2 cellular contexts compared by ENCODE assay signal in the genomic region with DNA sequence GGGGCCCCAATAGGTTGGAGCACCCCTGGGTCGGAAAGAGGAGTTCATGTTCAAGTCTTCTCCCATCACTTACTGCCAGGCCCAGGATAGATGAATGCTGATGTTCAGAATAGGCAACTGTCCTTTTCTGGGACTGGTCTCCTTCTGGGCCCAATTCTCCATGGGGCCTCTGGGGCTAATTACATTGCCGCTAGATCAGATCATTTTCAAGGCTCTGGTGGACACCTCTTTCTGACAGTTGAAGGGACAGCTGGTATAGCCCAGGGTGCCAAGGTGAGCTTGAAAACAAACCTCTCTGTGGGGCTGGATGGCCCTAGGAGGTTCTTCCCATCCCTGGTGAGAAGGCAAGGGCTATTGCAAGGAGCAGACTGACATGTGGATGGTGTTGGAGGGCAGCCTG.
TF ChIP-seq lines count a peak whose summit lies in the region.

No MANE protein-coding gene starts in this region.

TF ChIP-seq in SK-N-SH, 30 proteins besides CTCF, POLR2A, EP300 and RAD21:
- TF ChIP-seq TCF12 (IDR thresholded peaks at IDR 0.05) (no peak), GABPA (IDR thresholded peaks at IDR 0.05; ENCODE audit: low read depth) (no peak), MEF2A (IDR thresholded peaks at IDR 0.05; ENCODE audit: borderline replicate concordance, low read depth) (no peak), YY1 (IDR thresholded peaks at IDR 0.05; ENCODE audit: low read depth) (no peak), RXRA (IDR thresholded peaks at IDR 0.05; ENCODE audit: borderline replicate concordance, low read depth) (no peak), SIN3A (IDR thresholded peaks at IDR 0.05; ENCODE audit: borderline replicate concordance, low read depth, low read length) (no peak), SMC3 (IDR thresholded peaks at IDR 0.05; ENCODE audit: low read depth, low read length) (no peak), FOXM1 (IDR thresholded peaks at IDR 0.05; ENCODE audit: low read depth) (no peak), POLR2AphosphoS5 (IDR thresholded peaks at IDR 0.05; ENCODE audit: low read depth, low read length) (no peak)
- TF ChIP-seq, protein P1, sequence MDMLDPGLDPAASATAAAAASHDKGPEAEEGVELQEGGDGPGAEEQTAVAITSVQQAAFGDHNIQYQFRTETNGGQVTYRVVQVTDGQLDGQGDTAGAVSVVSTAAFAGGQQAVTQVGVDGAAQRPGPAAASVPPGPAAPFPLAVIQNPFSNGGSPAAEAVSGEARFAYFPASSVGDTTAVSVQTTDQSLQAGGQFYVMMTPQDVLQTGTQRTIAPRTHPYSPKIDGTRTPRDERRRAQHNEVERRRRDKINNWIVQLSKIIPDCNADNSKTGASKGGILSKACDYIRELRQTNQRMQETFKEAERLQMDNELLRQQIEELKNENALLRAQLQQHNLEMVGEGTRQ (IDR thresholded peaks at IDR 0.05; ENCODE audit: borderline replicate concordance, low read depth, low read length) = no peak
- TF ChIP-seq, protein P2, sequence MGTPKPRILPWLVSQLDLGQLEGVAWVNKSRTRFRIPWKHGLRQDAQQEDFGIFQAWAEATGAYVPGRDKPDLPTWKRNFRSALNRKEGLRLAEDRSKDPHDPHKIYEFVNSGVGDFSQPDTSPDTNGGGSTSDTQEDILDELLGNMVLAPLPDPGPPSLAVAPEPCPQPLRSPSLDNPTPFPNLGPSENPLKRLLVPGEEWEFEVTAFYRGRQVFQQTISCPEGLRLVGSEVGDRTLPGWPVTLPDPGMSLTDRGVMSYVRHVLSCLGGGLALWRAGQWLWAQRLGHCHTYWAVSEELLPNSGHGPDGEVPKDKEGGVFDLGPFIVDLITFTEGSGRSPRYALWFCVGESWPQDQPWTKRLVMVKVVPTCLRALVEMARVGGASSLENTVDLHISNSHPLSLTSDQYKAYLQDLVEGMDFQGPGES (IDR thresholded peaks at IDR 0.05; ENCODE audit: low read depth, low read length) = no peak
- TF ChIP-seq, protein P3, sequence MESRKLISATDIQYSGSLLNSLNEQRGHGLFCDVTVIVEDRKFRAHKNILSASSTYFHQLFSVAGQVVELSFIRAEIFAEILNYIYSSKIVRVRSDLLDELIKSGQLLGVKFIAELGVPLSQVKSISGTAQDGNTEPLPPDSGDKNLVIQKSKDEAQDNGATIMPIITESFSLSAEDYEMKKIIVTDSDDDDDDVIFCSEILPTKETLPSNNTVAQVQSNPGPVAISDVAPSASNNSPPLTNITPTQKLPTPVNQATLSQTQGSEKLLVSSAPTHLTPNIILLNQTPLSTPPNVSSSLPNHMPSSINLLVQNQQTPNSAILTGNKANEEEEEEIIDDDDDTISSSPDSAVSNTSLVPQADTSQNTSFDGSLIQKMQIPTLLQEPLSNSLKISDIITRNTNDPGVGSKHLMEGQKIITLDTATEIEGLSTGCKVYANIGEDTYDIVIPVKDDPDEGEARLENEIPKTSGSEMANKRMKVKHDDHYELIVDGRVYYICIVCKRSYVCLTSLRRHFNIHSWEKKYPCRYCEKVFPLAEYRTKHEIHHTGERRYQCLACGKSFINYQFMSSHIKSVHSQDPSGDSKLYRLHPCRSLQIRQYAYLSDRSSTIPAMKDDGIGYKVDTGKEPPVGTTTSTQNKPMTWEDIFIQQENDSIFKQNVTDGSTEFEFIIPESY (IDR thresholded peaks at IDR 0.05; ENCODE audit: borderline replicate concordance, low read depth) = no peak
- TF ChIP-seq, protein P4, sequence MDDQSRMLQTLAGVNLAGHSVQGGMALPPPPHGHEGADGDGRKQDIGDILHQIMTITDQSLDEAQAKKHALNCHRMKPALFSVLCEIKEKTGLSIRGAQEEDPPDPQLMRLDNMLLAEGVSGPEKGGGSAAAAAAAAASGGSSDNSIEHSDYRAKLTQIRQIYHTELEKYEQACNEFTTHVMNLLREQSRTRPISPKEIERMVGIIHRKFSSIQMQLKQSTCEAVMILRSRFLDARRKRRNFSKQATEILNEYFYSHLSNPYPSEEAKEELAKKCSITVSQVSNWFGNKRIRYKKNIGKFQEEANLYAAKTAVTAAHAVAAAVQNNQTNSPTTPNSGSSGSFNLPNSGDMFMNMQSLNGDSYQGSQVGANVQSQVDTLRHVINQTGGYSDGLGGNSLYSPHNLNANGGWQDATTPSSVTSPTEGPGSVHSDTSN (IDR thresholded peaks at IDR 0.05) = no peak

TF ChIP-seq in SK-N-SH treated with all-trans-retinoic acid at 6 μM for 48 hours, 23 proteins besides CTCF, POLR2A, EP300 and RAD21:
- TF ChIP-seq ZNF70 (CRISPR knock-in tag; IDR thresholded peaks at IDR 0.05) = no peak
- TF ChIP-seq ZNF8 (CRISPR knock-in tag; IDR thresholded peaks at IDR 0.05) = no peak
- no peak for TF ChIP-seq SNAI2 (CRISPR knock-in tag; IDR thresholded peaks at IDR 0.05)
- no peak for TF ChIP-seq ARNTL (CRISPR knock-in tag; IDR thresholded peaks at IDR 0.05; ENCODE audit: borderline replicate concordance, low read depth)
- TF ChIP-seq ISL1 (CRISPR knock-in tag; IDR thresholded peaks at IDR 0.05) = no peak
- no peak for TF ChIP-seq ESRRG (CRISPR knock-in tag; IDR thresholded peaks at IDR 0.05)
- no peak for TF ChIP-seq TCF4 (CRISPR knock-in tag; IDR thresholded peaks at IDR 0.05; ENCODE audit: borderline replicate concordance)
- TF ChIP-seq ZFP3 (CRISPR knock-in tag; IDR thresholded peaks at IDR 0.05) = no peak
- TF ChIP-seq RARB (CRISPR knock-in tag; IDR thresholded peaks at IDR 0.05) = no peak
- TF ChIP-seq PPARA (CRISPR knock-in tag; IDR thresholded peaks at IDR 0.05; ENCODE audit: borderline replicate concordance) = no peak
- TF ChIP-seq, protein P5, sequence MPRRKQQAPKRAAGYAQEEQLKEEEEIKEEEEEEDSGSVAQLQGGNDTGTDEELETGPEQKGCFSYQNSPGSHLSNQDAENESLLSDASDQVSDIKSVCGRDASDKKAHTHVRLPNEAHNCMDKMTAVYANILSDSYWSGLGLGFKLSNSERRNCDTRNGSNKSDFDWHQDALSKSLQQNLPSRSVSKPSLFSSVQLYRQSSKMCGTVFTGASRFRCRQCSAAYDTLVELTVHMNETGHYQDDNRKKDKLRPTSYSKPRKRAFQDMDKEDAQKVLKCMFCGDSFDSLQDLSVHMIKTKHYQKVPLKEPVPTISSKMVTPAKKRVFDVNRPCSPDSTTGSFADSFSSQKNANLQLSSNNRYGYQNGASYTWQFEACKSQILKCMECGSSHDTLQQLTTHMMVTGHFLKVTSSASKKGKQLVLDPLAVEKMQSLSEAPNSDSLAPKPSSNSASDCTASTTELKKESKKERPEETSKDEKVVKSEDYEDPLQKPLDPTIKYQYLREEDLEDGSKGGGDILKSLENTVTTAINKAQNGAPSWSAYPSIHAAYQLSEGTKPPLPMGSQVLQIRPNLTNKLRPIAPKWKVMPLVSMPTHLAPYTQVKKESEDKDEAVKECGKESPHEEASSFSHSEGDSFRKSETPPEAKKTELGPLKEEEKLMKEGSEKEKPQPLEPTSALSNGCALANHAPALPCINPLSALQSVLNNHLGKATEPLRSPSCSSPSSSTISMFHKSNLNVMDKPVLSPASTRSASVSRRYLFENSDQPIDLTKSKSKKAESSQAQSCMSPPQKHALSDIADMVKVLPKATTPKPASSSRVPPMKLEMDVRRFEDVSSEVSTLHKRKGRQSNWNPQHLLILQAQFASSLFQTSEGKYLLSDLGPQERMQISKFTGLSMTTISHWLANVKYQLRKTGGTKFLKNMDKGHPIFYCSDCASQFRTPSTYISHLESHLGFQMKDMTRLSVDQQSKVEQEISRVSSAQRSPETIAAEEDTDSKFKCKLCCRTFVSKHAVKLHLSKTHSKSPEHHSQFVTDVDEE (CRISPR knock-in tag; IDR thresholded peaks at IDR 0.05) = no peak
- no peak for TF ChIP-seq TOX (CRISPR knock-in tag; IDR thresholded peaks at IDR 0.05; ENCODE audit: borderline replicate concordance)
- TF ChIP-seq OSR1 (CRISPR knock-in tag; IDR thresholded peaks at IDR 0.05) = no peak
- TF ChIP-seq, protein P6, sequence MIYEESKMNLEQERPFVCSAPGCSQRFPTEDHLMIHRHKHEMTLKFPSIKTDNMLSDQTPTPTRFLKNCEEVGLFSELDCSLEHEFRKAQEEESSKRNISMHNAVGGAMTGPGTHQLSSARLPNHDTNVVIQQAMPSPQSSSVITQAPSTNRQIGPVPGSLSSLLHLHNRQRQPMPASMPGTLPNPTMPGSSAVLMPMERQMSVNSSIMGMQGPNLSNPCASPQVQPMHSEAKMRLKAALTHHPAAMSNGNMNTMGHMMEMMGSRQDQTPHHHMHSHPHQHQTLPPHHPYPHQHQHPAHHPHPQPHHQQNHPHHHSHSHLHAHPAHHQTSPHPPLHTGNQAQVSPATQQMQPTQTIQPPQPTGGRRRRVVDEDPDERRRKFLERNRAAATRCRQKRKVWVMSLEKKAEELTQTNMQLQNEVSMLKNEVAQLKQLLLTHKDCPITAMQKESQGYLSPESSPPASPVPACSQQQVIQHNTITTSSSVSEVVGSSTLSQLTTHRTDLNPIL (CRISPR knock-in tag; IDR thresholded peaks at IDR 0.05; ENCODE audit: low read depth) = no peak
- TF ChIP-seq ZNF565 (CRISPR knock-in tag; conservative IDR thresholded peaks at IDR 0.05; ENCODE audit: low read depth) = no peak
- TF ChIP-seq, protein P7, sequence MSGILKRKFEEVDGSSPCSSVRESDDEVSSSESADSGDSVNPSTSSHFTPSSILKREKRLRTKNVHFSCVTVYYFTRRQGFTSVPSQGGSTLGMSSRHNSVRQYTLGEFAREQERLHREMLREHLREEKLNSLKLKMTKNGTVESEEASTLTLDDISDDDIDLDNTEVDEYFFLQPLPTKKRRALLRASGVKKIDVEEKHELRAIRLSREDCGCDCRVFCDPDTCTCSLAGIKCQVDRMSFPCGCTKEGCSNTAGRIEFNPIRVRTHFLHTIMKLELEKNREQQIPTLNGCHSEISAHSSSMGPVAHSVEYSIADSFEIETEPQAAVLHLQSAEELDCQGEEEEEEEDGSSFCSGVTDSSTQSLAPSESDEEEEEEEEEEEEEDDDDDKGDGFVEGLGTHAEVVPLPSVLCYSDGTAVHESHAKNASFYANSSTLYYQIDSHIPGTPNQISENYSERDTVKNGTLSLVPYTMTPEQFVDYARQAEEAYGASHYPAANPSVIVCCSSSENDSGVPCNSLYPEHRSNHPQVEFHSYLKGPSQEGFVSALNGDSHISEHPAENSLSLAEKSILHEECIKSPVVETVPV (CRISPR knock-in tag; IDR thresholded peaks at IDR 0.05) = no peak
- TF ChIP-seq CSDC2 (CRISPR knock-in tag; IDR thresholded peaks at IDR 0.05) = no peak
- TF ChIP-seq ZFP30 (CRISPR knock-in tag; IDR thresholded peaks at IDR 0.05) = no peak
